ENCODE assay signal across 34 cellular contexts in the genomic region with DNA sequence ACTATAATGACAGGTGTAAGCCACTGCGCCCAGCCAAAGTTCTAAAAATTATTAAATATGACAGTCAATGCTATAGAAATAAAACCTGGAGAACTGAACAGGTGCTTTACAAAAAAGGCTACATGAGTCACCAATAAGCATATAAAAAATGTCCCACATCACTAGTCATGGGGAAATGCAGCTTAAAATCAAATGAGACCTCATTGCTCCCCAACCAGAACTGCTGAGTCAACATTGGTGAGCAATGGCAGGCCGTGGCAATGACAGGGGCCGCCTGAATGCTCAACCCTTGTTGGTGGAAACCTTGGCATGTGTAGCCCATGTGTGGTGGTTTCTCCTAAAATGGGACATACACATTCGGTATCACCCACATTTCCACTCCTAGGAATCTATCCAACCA.
"Had no signal": no experiment of that assay in that cellular context is flagged by ENCODE, and none has a peak within 500 bp of the region (broad histone marks: within the 10 kb centered on the region; RNA-seq: fewer than 3 reads in every experiment).

No MANE protein-coding gene starts in this region.

- H3K4me1 Mint-ChIP-seq: nephron had no signal

- FAIRE-seq: endometrium, frontal cortex, islet of Langerhans, small intestine, TTC549 had no signal

- H3K27ac Mint-ChIP-seq: activated naive CD4-positive, alpha-beta T cell treated with anti-CD3 and anti-CD28 coated beads, Interleukin-2, amount 50 U/mL, for 24 hours; activated naive CD8-positive, alpha-beta T cell treated with anti-CD3 and anti-CD28 coated beads, Interleukin-2, amount 50 U/mL, for 24 hours; activated T-helper 2 cell treated with anti-CD3 and anti-CD28 coated beads, Interferon-gamma antibody, Interleukin-2, Interleukin-4, amounts not matched to agents 10 μg/mL and 5 μg/mL and 100 μg/mL, durations not matched to agents 14 hours and 24 hours and 36 hours; dendritic cell treated with granulocyte-macrophage colony-stimulating factor and Interleukin-4, amounts not matched to agents 40 ng/mL and 50 ng/mL, for 4 days; nephron; stimulated activated effector memory CD8-positive, alpha-beta T cell treated with anti-CD3 and anti-CD28 coated beads, Interleukin-12 subunit alpha, Interleukin-12 subunit beta, amount 100 ng/mL, for 72 hours; stimulated activated naive CD8-positive, alpha-beta T cell treated with anti-CD3 and anti-CD28 coated beads, Interleukin-15, amount 100 ng/mL, for 72 hours; T-helper 1 cell treated with Interleukin-12 subunit alpha and Interleukin-12 subunit beta and Interleukin-4 antibody, amounts not matched to agents 30 μg/mL and 1 μg/mL, for 36 hours had no signal

- H3K4me3 ChIP-seq: breast epithelium, left ventricle myocardium inferior, lung, upper lobe of left lung, vagina had no signal

- H3K27me3 Mint-ChIP-seq: activated CD8-positive, alpha-beta memory T cell treated with anti-CD3 and anti-CD28 coated beads, Interleukin-2, amount 10 ng/mL, durations not matched to agents 7 days and 5 days; activated naive CD4-positive, alpha-beta T cell treated with anti-CD3 and anti-CD28 coated beads, Interleukin-2, amount 50 U/mL, for 24 hours; activated naive CD8-positive, alpha-beta T cell treated with anti-CD3 and anti-CD28 coated beads, Interleukin-2, amount 50 U/mL, for 24 hours; dendritic cell treated with granulocyte-macrophage colony-stimulating factor and Interleukin-4, amounts not matched to agents 40 ng/mL and 50 ng/mL, for 4 days; stimulated activated naive CD8-positive, alpha-beta T cell treated with anti-CD3 and anti-CD28 coated beads, Interleukin-15, amount 100 ng/mL, for 72 hours had no signal

- H3K27ac ChIP-seq: breast epithelium, epithelial cell of prostate, left ventricle myocardium inferior, neutrophil, upper lobe of left lung, vagina, VCaP had no signal

- DNase-seq: activated CD4-positive, alpha-beta T cell treated with anti-CD3 and anti-CD28 coated beads for 1 hour; activated CD4-positive, alpha-beta T cell treated with anti-CD3 and anti-CD28 coated beads, Interleukin-2, amount 50 U/mL, for 1 hour; activated CD8-positive, alpha-beta memory T cell treated with anti-CD3 and anti-CD28 coated beads, Interleukin-2, amount 10 ng/mL, durations not matched to agents 7 days and 5 days; activated CD8-positive, alpha-beta T cell treated with anti-CD3 and anti-CD28 coated beads, Interleukin-2, amount 10 ng/mL, durations not matched to agents 7 days and 5 days; activated naive CD8-positive, alpha-beta T cell treated with anti-CD3 and anti-CD28 coated beads, Interleukin-2, amount 50 U/mL, for 24 hours; activated T-cell treated with anti-CD3 and anti-CD28 coated beads, Interleukin-2, amount 50 U/mL, for 48 hours; amygdala; central memory CD4-positive, alpha-beta T cell; effector CD4-positive, alpha-beta T cell; left ventricle myocardium inferior; mesendoderm; small intestine; stimulated activated CD4-positive, alpha-beta T cell treated with anti-CD3 and anti-CD28 coated beads, Interleukin-4, amount 100 ng/mL, for 24 hours; stimulated activated naive CD8-positive, alpha-beta T cell treated with anti-CD3 and anti-CD28 coated beads, Interleukin-15, amount 100 ng/mL, for 72 hours; substantia nigra; T-helper 9 cell; upper lobe of left lung had no signal

- H3K27me3 ChIP-seq: breast epithelium, neutrophil, upper lobe of left lung, vagina had no signal

- H3K9me3 ChIP-seq: neutrophil, vagina had no signal

- H3K36me3 ChIP-seq: breast epithelium, left ventricle myocardium inferior, neutrophil, upper lobe of left lung, vagina had no signal

- H3K4me1 ChIP-seq: breast epithelium, left ventricle myocardium inferior had no signal

- H3K36me3 Mint-ChIP-seq: stimulated activated effector memory CD8-positive, alpha-beta T cell treated with anti-CD3 and anti-CD28 coated beads, Interleukin-12 subunit alpha, Interleukin-12 subunit beta, amount 100 ng/mL, for 72 hours had no signal

- H3K4me3 Mint-ChIP-seq: activated CD8-positive, alpha-beta memory T cell treated with anti-CD3 and anti-CD28 coated beads, Interleukin-2, amount 10 ng/mL, durations not matched to agents 7 days and 5 days; activated CD8-positive, alpha-beta T cell treated with anti-CD3 and anti-CD28 coated beads, Interleukin-2, amount 10 ng/mL, durations not matched to agents 7 days and 5 days; activated naive CD4-positive, alpha-beta T cell treated with anti-CD3 and anti-CD28 coated beads, Interleukin-2, amount 50 U/mL, for 24 hours; activated naive CD8-positive, alpha-beta T cell treated with anti-CD3 and anti-CD28 coated beads, Interleukin-2, amount 50 U/mL, for 24 hours; dendritic cell treated with granulocyte-macrophage colony-stimulating factor and Interleukin-4, amounts not matched to agents 40 ng/mL and 50 ng/mL, for 4 days; nephron; stimulated activated effector memory CD8-positive, alpha-beta T cell treated with anti-CD3 and anti-CD28 coated beads, Interleukin-12 subunit alpha, Interleukin-12 subunit beta, amount 100 ng/mL, for 72 hours; stimulated activated naive CD8-positive, alpha-beta T cell treated with anti-CD3 and anti-CD28 coated beads, Interleukin-15, amount 100 ng/mL, for 72 hours; T-helper 1 cell treated with Interleukin-12 subunit alpha and Interleukin-12 subunit beta and Interleukin-4 antibody, amounts not matched to agents 30 μg/mL and 1 μg/mL, for 36 hours had no signal

- ATAC-seq: activated CD8-positive, alpha-beta memory T cell treated with anti-CD3 and anti-CD28 coated beads, Interleukin-2, amount 10 ng/mL, durations not matched to agents 7 days and 5 days; activated CD8-positive, alpha-beta T cell treated with anti-CD3 and anti-CD28 coated beads, Interleukin-2, amount 10 ng/mL, durations not matched to agents 7 days and 5 days; activated naive CD8-positive, alpha-beta T cell treated with anti-CD3 and anti-CD28 coated beads, Interleukin-2, amount 50 U/mL, for 24 hours; sciatic nerve; stimulated activated effector memory CD8-positive, alpha-beta T cell treated with anti-CD3 and anti-CD28 coated beads, Interleukin-12 subunit alpha, Interleukin-12 subunit beta, amount 100 ng/mL, for 72 hours; stimulated activated naive CD8-positive, alpha-beta T cell treated with anti-CD3 and anti-CD28 coated beads, Interleukin-15, amount 100 ng/mL, for 72 hours had no signal
